ENCODE assay signal across 21 cellular contexts in the genomic region with DNA sequence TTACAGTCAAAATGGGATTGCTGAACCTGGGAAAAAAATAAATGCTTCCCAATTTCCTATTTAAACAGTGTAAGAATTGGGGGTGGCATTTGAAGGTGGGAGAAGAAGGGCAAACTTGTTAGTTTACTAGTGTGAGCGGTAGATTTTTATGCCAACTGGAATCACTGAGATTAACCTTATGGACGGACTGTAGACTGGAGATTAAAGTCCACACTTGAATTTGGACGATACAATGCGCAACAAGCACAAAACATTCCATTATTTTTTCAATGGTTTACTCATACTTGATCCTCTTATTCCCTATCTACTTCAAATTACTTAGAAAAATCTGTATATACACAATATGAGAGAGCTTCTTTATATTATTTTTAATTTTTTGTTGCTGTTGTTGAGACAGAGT.
"Had no signal": no experiment of that assay in that cellular context is flagged by ENCODE, and none has a peak within 500 bp of the region (broad histone marks: within the 10 kb centered on the region; RNA-seq: fewer than 3 reads in every experiment).

No MANE protein-coding gene starts in this region.

- DNase-seq: colonic mucosa; dermis blood vessel endothelial cell; endodermal cell; erythroblast; foreskin keratinocyte; immature natural killer cell; left ventricle myocardium inferior; mucosa of descending colon; naive thymus-derived CD8-positive, alpha-beta T cell; nucleus accumbens; ovary; sigmoid colon; stimulated activated CD4-positive, alpha-beta T cell treated with anti-CD3 and anti-CD28 coated beads, Interleukin-12 subunit alpha, Interleukin-12 subunit beta, amount 100 ng/mL, for 4 hours; tibial artery; upper lobe of left lung had no signal

- H3K4me3 ChIP-seq: colonic mucosa, left ventricle myocardium inferior, lung, mucosa of descending colon, neural progenitor cell, ovary, right atrium auricular region, sigmoid colon, skin epidermis, tibial artery, upper lobe of left lung, vagina had no signal

- H3K9ac ChIP-seq: neural progenitor cell had no signal

- H3K27ac ChIP-seq: colonic mucosa, foreskin keratinocyte, left ventricle myocardium inferior, neural progenitor cell, ovary, right atrium auricular region, sigmoid colon, skin epidermis, tibial artery, upper lobe of left lung, vagina had no signal

- H3K36me3 Mint-ChIP-seq: neural progenitor cell had no signal

- ATAC-seq: foreskin keratinocyte; mucosa of descending colon; naive thymus-derived CD8-positive, alpha-beta T cell had no signal

- H3K27me3 ChIP-seq: colonic mucosa, foreskin keratinocyte, neural progenitor cell, ovary, right atrium auricular region, sigmoid colon, tibial artery, upper lobe of left lung, vagina had no signal

- H2AFZ ChIP-seq: neural progenitor cell had no signal

- H3K27me3 Mint-ChIP-seq: naive thymus-derived CD8-positive, alpha-beta T cell; stimulated activated naive CD8-positive, alpha-beta T cell treated with anti-CD3 and anti-CD28 coated beads, Interleukin-15, Interleukin-2, amounts not matched to agents 100 ng/mL and 50 ng/mL, for 24 hours had no signal

- H3K9me3 ChIP-seq: colonic mucosa, mucosa of descending colon, tibial artery, vagina had no signal

- H3K36me3 ChIP-seq: colonic mucosa, neural progenitor cell, ovary had no signal

- H3K27ac Mint-ChIP-seq: endodermal cell, neural progenitor cell had no signal

- H3K4me2 ChIP-seq: neural progenitor cell had no signal

- H3K9me3 Mint-ChIP-seq: immature natural killer cell; naive thymus-derived CD8-positive, alpha-beta T cell; neural progenitor cell had no signal

- H3K4me3 Mint-ChIP-seq: endodermal cell; immature natural killer cell; neural progenitor cell; stimulated activated naive CD8-positive, alpha-beta T cell treated with anti-CD3 and anti-CD28 coated beads, Interleukin-15, Interleukin-2, amounts not matched to agents 100 ng/mL and 50 ng/mL, for 24 hours had no signal
